ENCODE assay signal across 22 cellular contexts in genomic region chr19:4113398-4114088, GRCh38. TPM values are rescaled to one million over a fixed set of nuclear protein-coding genes. Genes with fewer than 3 reads are reported as not detected.
DNase-seq lines count a peak whose midpoint lies in the region; ATAC-seq and TF ChIP-seq lines count a peak whose summit lies in the region.
"Had no signal": no experiment of that assay in that cellular context is flagged by ENCODE, and none has a peak within 500 bp of the region (broad histone marks: within the 10 kb centered on the region; RNA-seq: fewer than 3 reads in every experiment).

No MANE protein-coding gene starts in this region.

- no peaks in the 10 kb centered on the region for H3K9me3 ChIP-seq in left ventricle myocardium inferior (replicated peaks)
- no peaks in the 10 kb centered on the region for H3K9me3 ChIP-seq in testis
- no peaks in the 10 kb centered on the region for H3K9me3 ChIP-seq in right lobe of liver
- H3K9me3 ChIP-seq: SJSA1, spleen, thoracic aorta had no signal

- H3K27ac ChIP-seq in left ventricle myocardium inferior (replicated peaks) (peak overlapping the region; percentile 60), testis (no peak overlapping the region), right lobe of liver (no peak overlapping the region)
- H3K27ac ChIP-seq: SJSA1, thoracic aorta had no signal

- ATAC-seq in right lobe of liver (no peak), HG03108 (IDR thresholded peaks at IDR 0.05; ENCODE audit: unreplicated experiment) (no peak)
- ATAC-seq: left lobe of liver had no signal

- H3K27me3 ChIP-seq in left ventricle myocardium inferior (ENCODE audit: low read depth) (no peaks in the 10 kb centered on the region), testis (no peaks in the 10 kb centered on the region), right lobe of liver (no peaks in the 10 kb centered on the region)
- H3K27me3 ChIP-seq: dorsolateral prefrontal cortex, SJSA1, spleen had no signal

- H3K9me3 Mint-ChIP-seq in activated CD4-positive, alpha-beta T cell treated with anti-CD3 and anti-CD28 coated beads, Interleukin-2, amount 10 ng/mL, durations not matched to agents 7 days and 5 days: no peaks in the 10 kb centered on the region
- H3K9me3 Mint-ChIP-seq in IgD-negative memory B cell (no peaks in the 10 kb centered on the region), progenitor cell of endocrine pancreas (ENCODE audit: low read depth) (no peaks in the 10 kb centered on the region)

- no peaks in the 10 kb centered on the region for H3K27me3 Mint-ChIP-seq in activated CD4-positive, alpha-beta T cell treated with anti-CD3 and anti-CD28 coated beads, Interleukin-2, amount 10 ng/mL, durations not matched to agents 7 days and 5 days
- H3K27me3 Mint-ChIP-seq in IgD-negative memory B cell (no peaks in the 10 kb centered on the region), progenitor cell of endocrine pancreas (no peaks in the 10 kb centered on the region)

- TF ChIP-seq CTCF in left ventricle myocardium inferior (IDR thresholded peaks at IDR 0.05; ENCODE audit: borderline replicate concordance): no peak
- no peak for TF ChIP-seq CTCF in progenitor cell of endocrine pancreas (IDR thresholded peaks at IDR 0.05; ENCODE audit: unreplicated experiment)
- TF ChIP-seq CTCF in testis (IDR thresholded peaks at IDR 0.05): no peak
- TF ChIP-seq CTCF in right lobe of liver (IDR thresholded peaks at IDR 0.05): no peak

- DNase-seq in activated CD4-positive, alpha-beta T cell treated with anti-CD3 and anti-CD28 coated beads, Interleukin-2, amount 10 ng/mL, durations not matched to agents 7 days and 5 days: no peak
- no peak for DNase-seq in activated CD4-positive, alpha-beta T cell treated with anti-CD3 and anti-CD28 coated beads, Interleukin-2, amount 50 U/mL, for 48 hours
- peak; percentile 44 for DNase-seq in left ventricle myocardium inferior
- no peak for DNase-seq in progenitor cell of endocrine pancreas (ENCODE audit: low spot score, unreplicated experiment)
- DNase-seq in testis: no peak
- DNase-seq in right lobe of liver: no peak
- DNase-seq: activated CD4-positive, alpha-beta T cell treated with anti-CD3 and anti-CD28 coated beads for 48 hours; activated T-cell treated with anti-CD3 and anti-CD28 coated beads, Interleukin-2, amount 50 U/mL, for 48 hours; dorsolateral prefrontal cortex; erythroblast; NCI-H1417; NCI-H2171; stimulated activated CD8-positive, alpha-beta memory T cell treated with anti-CD3 and anti-CD28 coated beads, Interleukin-4, amount 100 ng/mL, for 48 hours had no signal

- TF ChIP-seq POLR2A in testis (IDR thresholded peaks at IDR 0.05): no peak
- TF ChIP-seq POLR2A in right lobe of liver (IDR thresholded peaks at IDR 0.05): no peak

- 80 to 84% methylated on average over 21 to 22 of the region's 22 CpGs for WGBS in testis, 2 donors
- 93% methylated on average over 7 of the region's 22 CpGs for WGBS in right lobe of liver (ENCODE audit: insufficient coverage, low coverage, low lambda C conversion rate, missing lambda C conversion rate)

- H3K4me1 Mint-ChIP-seq in activated CD4-positive, alpha-beta T cell treated with anti-CD3 and anti-CD28 coated beads, Interleukin-2, amount 10 ng/mL, durations not matched to agents 7 days and 5 days: peaks cover 66% of the 10 kb centered on the region
- H3K4me1 Mint-ChIP-seq in IgD-negative memory B cell (peaks cover 31 to 39% (median 31%) of the 10 kb centered on the region in 3 donors), progenitor cell of endocrine pancreas (ENCODE audit: low read depth) (no peaks in the 10 kb centered on the region)

- POLR2A ChIA-PET in activated CD4-positive, alpha-beta T cell treated with anti-CD3 and anti-CD28 coated beads, Interleukin-2, amount 10 ng/mL, durations not matched to agents 7 days and 5 days (lab: Charles Lee): no interaction called here

- CTCF ChIA-PET in activated CD4-positive, alpha-beta T cell treated with anti-CD3 and anti-CD28 coated beads, Interleukin-2, amount 10 ng/mL, durations not matched to agents 7 days and 5 days (lab: Charles Lee): interaction anchor here (0.8 to 2.6 kb wide), 3 partner anchors 9 to 58 kb away, joined by 3 to 11 read pairs (median 3); no protein-coding TSS in a partner anchor

- H3K4me1 ChIP-seq in left ventricle myocardium inferior (peaks cover 45% of the 10 kb centered on the region), testis (peaks cover 5% of the 10 kb centered on the region), right lobe of liver (no peaks in the 10 kb centered on the region)
- H3K4me1 ChIP-seq: SJSA1 had no signal

- peak overlapping the region; percentile 19 for H3K4me3 Mint-ChIP-seq in activated CD4-positive, alpha-beta T cell treated with anti-CD3 and anti-CD28 coated beads, Interleukin-2, amount 10 ng/mL, durations not matched to agents 7 days and 5 days
- H3K4me3 Mint-ChIP-seq in IgD-negative memory B cell (peak overlapping the region in 2 of 4 donors; percentile 16 to 55), progenitor cell of endocrine pancreas (ENCODE audit: low read depth) (no peak overlapping the region)

- peaks cover 69% of the 10 kb centered on the region for H3K36me3 Mint-ChIP-seq in activated CD4-positive, alpha-beta T cell treated with anti-CD3 and anti-CD28 coated beads, Interleukin-2, amount 10 ng/mL, durations not matched to agents 7 days and 5 days (ENCODE audit: low read depth)
- H3K36me3 Mint-ChIP-seq in IgD-negative memory B cell (peaks cover 1% of the 10 kb centered on the region), progenitor cell of endocrine pancreas (ENCODE audit: insufficient read depth) (peaks cover 23% of the 10 kb centered on the region)

- no peak overlapping the region for H3K4me3 ChIP-seq in left ventricle myocardium inferior
- H3K4me3 ChIP-seq in testis: no peak overlapping the region
- H3K4me3 ChIP-seq in right lobe of liver: no peak overlapping the region
- H3K4me3 ChIP-seq: dorsolateral prefrontal cortex, SJSA1, spleen, thoracic aorta had no signal

- H3K36me3 ChIP-seq in left ventricle myocardium inferior: peaks cover 86% of the 10 kb centered on the region
- H3K36me3 ChIP-seq in testis (ENCODE audit: low read depth, missing control alignments): no peaks in the 10 kb centered on the region
- peaks cover 0 to 40% (median 3%) of the 10 kb centered on the region in 4 donors for H3K36me3 ChIP-seq in right lobe of liver

- intact Hi-C loops in left ventricle myocardium inferior (cut with micrococcal nuclease): no loop called here
- intact Hi-C loops in testis (cut with DNase I; ENCODE audit: low total_unique reads): no loop called here
- intact Hi-C loops in right lobe of liver (cut with DNase I): no loop called here

- no peak overlapping the region for H3K27ac Mint-ChIP-seq in activated CD4-positive, alpha-beta T cell treated with anti-CD3 and anti-CD28 coated beads, Interleukin-2, amount 10 ng/mL, durations not matched to agents 7 days and 5 days
- H3K27ac Mint-ChIP-seq in IgD-negative memory B cell (peak overlapping the region; percentile 53 to 80 (median 74)), progenitor cell of endocrine pancreas (peak overlapping the region; percentile 34)

RNA-seq across cellular contexts. Expression of gene MAP2K2, which starts 10.4 kb away (rescaled TPM):
- 100 to 1,000 TPM; 175 to 202 TPM for total RNA-seq in activated CD4-positive, alpha-beta T cell treated with anti-CD3 and anti-CD28 coated beads, Interleukin-2, amount 10 ng/mL, durations not matched to agents 7 days and 5 days
- polyA plus RNA-seq in IgD-negative memory B cell (69.1 TPM), testis (ENCODE audit: insufficient read depth, low read depth, low replicate concordance) (241 TPM)
- total RNA-seq in left ventricle myocardium inferior (129 TPM), progenitor cell of endocrine pancreas (149 and 154 TPM in 2 replicates), testis (100 to 1,000 TPM; 181 to 225 TPM), right lobe of liver (10 to 100 TPM; 50.2 to 75.7 (median 59.8) TPM)

RNA-seq across cellular contexts. Expression of gene CREB3L3, which starts 39.9 kb away (rescaled TPM):
- under 1 TPM in 1 of 2 experiments, not detected in 1; 0.07 TPM for total RNA-seq in activated CD4-positive, alpha-beta T cell treated with anti-CD3 and anti-CD28 coated beads, Interleukin-2, amount 10 ng/mL, durations not matched to agents 7 days and 5 days
- polyA plus RNA-seq in IgD-negative memory B cell: not detected
- not detected for total RNA-seq in left ventricle myocardium inferior
- 2.4 and 2.9 TPM in 2 replicates for total RNA-seq in progenitor cell of endocrine pancreas
- total RNA-seq in testis: under 1 TPM; 0.56 to 0.63 TPM
- 0.36 TPM for polyA plus RNA-seq in testis (ENCODE audit: insufficient read depth, low read depth, low replicate concordance)
- 100 to 1,000 TPM in 4 of 6 experiments, 10 to 100 TPM in 2; 50.5 to 368 (median 199) TPM for total RNA-seq in right lobe of liver
- total RNA-seq: A673, frontal cortex, H1, SJSA1, thoracic aorta had no signal

RNA-seq across cellular contexts. Expression of gene ZBTB7A, which starts 46.8 kb away (rescaled TPM):
- 10 to 100 TPM; 39.4 to 47.5 TPM for total RNA-seq in activated CD4-positive, alpha-beta T cell treated with anti-CD3 and anti-CD28 coated beads, Interleukin-2, amount 10 ng/mL, durations not matched to agents 7 days and 5 days
- 75.7 TPM for polyA plus RNA-seq in IgD-negative memory B cell
- total RNA-seq in left ventricle myocardium inferior: 30.6 TPM
- 18.4 and 19.1 TPM in 2 replicates for total RNA-seq in progenitor cell of endocrine pancreas
- 10 to 100 TPM; 42.2 to 49.4 TPM for total RNA-seq in testis
- polyA plus RNA-seq in testis (ENCODE audit: insufficient read depth, low read depth, low replicate concordance): 7.5 TPM
- 10 to 100 TPM; 19.0 to 38.5 (median 27.7) TPM for total RNA-seq in right lobe of liver

Comparison
In these comparisons a context has a peak if more than half of its experiments do, and no peak if none do; other contexts are left out.
1. RNA of gene CREB3L3, which starts 39.9 kb away (total RNA-seq): 50.5 to 368 TPM in right lobe of liver; 2.4 to 2.9 TPM in progenitor cell of endocrine pancreas, 0.56 to 0.63 TPM in testis, 0.07 TPM in activated CD4-positive, alpha-beta T cell treated with anti-CD3 and anti-CD28 coated beads, Interleukin-2, amount 10 ng/mL, durations not matched to agents 7 days and 5 days and not detected in left ventricle myocardium inferior (single experiment); every median in the first group is over 10 times any median in the second.